34 cellular contexts compared by ENCODE assay signal in genomic region chr12:107086314-107086713, GRCh38.
"Had no signal": no experiment of that assay in that cellular context is flagged by ENCODE, and none has a peak within 500 bp of the region (broad histone marks: within the 10 kb centered on the region; RNA-seq: fewer than 3 reads in every experiment).

No MANE protein-coding gene starts in this region.

- H3K4me1 Mint-ChIP-seq: activated CD4-positive, alpha-beta memory T cell treated with anti-CD3 and anti-CD28 coated beads, Interleukin-2, amount 10 ng/mL, durations not matched to agents 7 days and 5 days; activated CD8-positive, alpha-beta memory T cell treated with anti-CD3 and anti-CD28 coated beads, Interleukin-2, amount 10 ng/mL, durations not matched to agents 7 days and 5 days had no signal

- ATAC-seq: activated CD8-positive, alpha-beta memory T cell treated with anti-CD3 and anti-CD28 coated beads, Interleukin-2, amount 10 ng/mL, durations not matched to agents 7 days and 5 days; body of pancreas; Panc1; SK-N-SH treated with all-trans-retinoic acid at 6 μM for 48 hours; T-cell had no signal

- DNase-seq: activated CD4-positive, alpha-beta memory T cell treated with anti-CD3 and anti-CD28 coated beads, Interleukin-2, amount 10 ng/mL, durations not matched to agents 7 days and 5 days; activated CD4-positive, alpha-beta T cell treated with anti-CD3 and anti-CD28 coated beads for 1 hour; activated CD4-positive, alpha-beta T cell treated with anti-CD3 and anti-CD28 coated beads for 48 hours; activated CD4-positive, CD25-positive, alpha-beta regulatory T cell; activated CD8-positive, alpha-beta memory T cell treated with anti-CD3 and anti-CD28 coated beads for 24 hours; activated CD8-positive, alpha-beta memory T cell treated with anti-CD3 and anti-CD28 coated beads, Interleukin-2, amount 10 ng/mL, durations not matched to agents 7 days and 5 days; activated CD8-positive, alpha-beta memory T cell treated with anti-CD3 and anti-CD28 coated beads, Interleukin-2, amount 50 U/mL, for 48 hours; activated effector memory CD4-positive, alpha-beta T cell treated with anti-CD3 and anti-CD28 coated beads, Interleukin-2, amount 50 U/mL, for 16 hours; activated naive CD4-positive, alpha-beta T cell treated with Interleukin-2 at 50 U/mL for 16 hours; activated naive CD8-positive, alpha-beta T cell treated with anti-CD3 and anti-CD28 coated beads, Interleukin-2, amount 10 ng/mL, durations not matched to agents 7 days and 5 days; activated T-cell treated with anti-CD3 and anti-CD28 coated beads, Interleukin-2, amount 50 U/mL, for 48 hours; amygdala; body of pancreas; Karpas-422; KBM-7; MG63; NCI-H1092; NCI-H1436 treated with DMSO at 0.1 percent for 48 hours; NCI-H1694 treated with DMSO at 0.1 percent for 48 hours; NCI-H2029; NCI-H2171 treated with DMSO at 0.1 percent for 48 hours; NCI-H345; NCI-H524 treated with DMSO at 0.1 percent for 48 hours; RPMI8226; SIG-M5; T-cell; T-helper 2 cell; T-helper 9 cell had no signal

- H3K36me3 ChIP-seq: breast epithelium, MG63 had no signal

- H3K9me3 ChIP-seq: body of pancreas, breast epithelium had no signal

- H3K27me3 Mint-ChIP-seq: activated CD4-positive, alpha-beta memory T cell treated with anti-CD3 and anti-CD28 coated beads, Interleukin-2, amount 10 ng/mL, durations not matched to agents 7 days and 5 days; activated CD8-positive, alpha-beta memory T cell treated with anti-CD3 and anti-CD28 coated beads, Interleukin-2, amount 10 ng/mL, durations not matched to agents 7 days and 5 days; activated naive CD4-positive, alpha-beta T cell treated with anti-CD3 and anti-CD28 coated beads, Interleukin-2, amount 50 U/mL, for 24 hours; activated naive CD8-positive, alpha-beta T cell treated with anti-CD3 and anti-CD28 coated beads, Interleukin-2, amount 10 ng/mL, durations not matched to agents 7 days and 5 days; T-cell had no signal

- H3K27ac Mint-ChIP-seq: activated CD4-positive, alpha-beta memory T cell treated with anti-CD3 and anti-CD28 coated beads, Interleukin-2, amount 10 ng/mL, durations not matched to agents 7 days and 5 days; activated CD8-positive, alpha-beta memory T cell treated with anti-CD3 and anti-CD28 coated beads, Interleukin-2, amount 10 ng/mL, durations not matched to agents 7 days and 5 days; activated naive CD4-positive, alpha-beta T cell treated with anti-CD3 and anti-CD28 coated beads, Interleukin-2, amount 50 U/mL, for 24 hours; activated naive CD8-positive, alpha-beta T cell treated with anti-CD3 and anti-CD28 coated beads, Interleukin-2, amount 10 ng/mL, durations not matched to agents 7 days and 5 days; T-cell had no signal

- H3K4me3 ChIP-seq: body of pancreas, breast epithelium, MG63 had no signal

- H3K27ac ChIP-seq: body of pancreas, breast epithelium, VCaP had no signal

- FAIRE-seq: astrocyte had no signal

- H3K4me3 Mint-ChIP-seq: activated CD4-positive, alpha-beta memory T cell treated with anti-CD3 and anti-CD28 coated beads, Interleukin-2, amount 10 ng/mL, durations not matched to agents 7 days and 5 days; activated CD8-positive, alpha-beta memory T cell treated with anti-CD3 and anti-CD28 coated beads, Interleukin-2, amount 10 ng/mL, durations not matched to agents 7 days and 5 days; activated naive CD4-positive, alpha-beta T cell treated with anti-CD3 and anti-CD28 coated beads, Interleukin-2, amount 50 U/mL, for 24 hours; activated naive CD8-positive, alpha-beta T cell treated with anti-CD3 and anti-CD28 coated beads, Interleukin-2, amount 10 ng/mL, durations not matched to agents 7 days and 5 days; T-cell had no signal

- H3K27me3 ChIP-seq: body of pancreas, breast epithelium, MG63 had no signal

- H3K4me1 ChIP-seq: breast epithelium had no signal
